3 cellular contexts compared by ENCODE assay signal in genomic region chr5:788703-789102, GRCh38. TPM values are rescaled to one million over a fixed set of nuclear protein-coding genes. Genes with fewer than 3 reads are reported as not detected.
"Had no signal": no experiment of that assay in that cellular context is flagged by ENCODE, and none has a peak within 500 bp of the region (broad histone marks: within the 10 kb centered on the region; RNA-seq: fewer than 3 reads in every experiment).

No MANE protein-coding gene starts in this region.

RNA-seq across cellular contexts. Expression of gene ZDHHC11B, which starts 4.2 kb away (rescaled TPM):
- total RNA-seq: RPMI7951, SJSA1 had no signal
- polyA plus RNA-seq: SK-N-SH had no signal
